In genomic region chr19:51387924-51388389, GRCh38 we compare ENCODE assay signal across 1 cellular context.
TF ChIP-seq lines count a peak whose summit lies in the region.

Gene LIM2 (minus strand): TSS chr19:51387974. CDS start chr19:51387443, 531 bp downstream.

TF ChIP-seq in HepG2, 621 proteins besides CTCF, POLR2A, EP300 and RAD21 (continues in another document):
- peak; percentile 50; the same call in 1 of the 2 replicates for TF ChIP-seq ARID4A (CRISPR knock-in tag; IDR thresholded peaks at IDR 0.05; ENCODE audit: borderline replicate concordance)
- no peak for TF ChIP-seq ZNF780A (CRISPR knock-in tag; IDR thresholded peaks at IDR 0.05)
- TF ChIP-seq HNRNPL (IDR thresholded peaks at IDR 0.05; ENCODE audit: low read depth, low read length) = 0 out of 2 replicates have a peak, but pooled peaks have one; percentile 39
- no peak for TF ChIP-seq FLYWCH1 (CRISPR knock-in tag; IDR thresholded peaks at IDR 0.05)
- peak; percentile 43; the same call in 1 of the 2 replicates for TF ChIP-seq FOSL2 (CRISPR knock-in tag; IDR thresholded peaks at IDR 0.05)
- no peak for TF ChIP-seq MTF2 (CRISPR knock-in tag; IDR thresholded peaks at IDR 0.05; ENCODE audit: borderline replicate concordance)
- TF ChIP-seq ARHGAP35 (CRISPR knock-in tag; IDR thresholded peaks at IDR 0.05; ENCODE audit: borderline replicate concordance) = no peak
- no peak for TF ChIP-seq ATF3 (CRISPR knock-in tag; IDR thresholded peaks at IDR 0.05)
- TF ChIP-seq TSC22D2 (CRISPR knock-in tag; IDR thresholded peaks at IDR 0.05; ENCODE audit: borderline replicate concordance) = no peak
- TF ChIP-seq ZNF770 (CRISPR knock-in tag; IDR thresholded peaks at IDR 0.05) = no peak
- TF ChIP-seq MAX (IDR thresholded peaks at IDR 0.05) = 0 out of 2 replicates have a peak, but pooled peaks have one; percentile 27
- TF ChIP-seq HOXA5 (CRISPR knock-in tag; IDR thresholded peaks at IDR 0.05) = no peak
- TF ChIP-seq ZEB1 (IDR thresholded peaks at IDR 0.05; ENCODE audit: insufficient replicate concordance, low read depth) = peak; percentile 43
- TF ChIP-seq, protein P1, sequence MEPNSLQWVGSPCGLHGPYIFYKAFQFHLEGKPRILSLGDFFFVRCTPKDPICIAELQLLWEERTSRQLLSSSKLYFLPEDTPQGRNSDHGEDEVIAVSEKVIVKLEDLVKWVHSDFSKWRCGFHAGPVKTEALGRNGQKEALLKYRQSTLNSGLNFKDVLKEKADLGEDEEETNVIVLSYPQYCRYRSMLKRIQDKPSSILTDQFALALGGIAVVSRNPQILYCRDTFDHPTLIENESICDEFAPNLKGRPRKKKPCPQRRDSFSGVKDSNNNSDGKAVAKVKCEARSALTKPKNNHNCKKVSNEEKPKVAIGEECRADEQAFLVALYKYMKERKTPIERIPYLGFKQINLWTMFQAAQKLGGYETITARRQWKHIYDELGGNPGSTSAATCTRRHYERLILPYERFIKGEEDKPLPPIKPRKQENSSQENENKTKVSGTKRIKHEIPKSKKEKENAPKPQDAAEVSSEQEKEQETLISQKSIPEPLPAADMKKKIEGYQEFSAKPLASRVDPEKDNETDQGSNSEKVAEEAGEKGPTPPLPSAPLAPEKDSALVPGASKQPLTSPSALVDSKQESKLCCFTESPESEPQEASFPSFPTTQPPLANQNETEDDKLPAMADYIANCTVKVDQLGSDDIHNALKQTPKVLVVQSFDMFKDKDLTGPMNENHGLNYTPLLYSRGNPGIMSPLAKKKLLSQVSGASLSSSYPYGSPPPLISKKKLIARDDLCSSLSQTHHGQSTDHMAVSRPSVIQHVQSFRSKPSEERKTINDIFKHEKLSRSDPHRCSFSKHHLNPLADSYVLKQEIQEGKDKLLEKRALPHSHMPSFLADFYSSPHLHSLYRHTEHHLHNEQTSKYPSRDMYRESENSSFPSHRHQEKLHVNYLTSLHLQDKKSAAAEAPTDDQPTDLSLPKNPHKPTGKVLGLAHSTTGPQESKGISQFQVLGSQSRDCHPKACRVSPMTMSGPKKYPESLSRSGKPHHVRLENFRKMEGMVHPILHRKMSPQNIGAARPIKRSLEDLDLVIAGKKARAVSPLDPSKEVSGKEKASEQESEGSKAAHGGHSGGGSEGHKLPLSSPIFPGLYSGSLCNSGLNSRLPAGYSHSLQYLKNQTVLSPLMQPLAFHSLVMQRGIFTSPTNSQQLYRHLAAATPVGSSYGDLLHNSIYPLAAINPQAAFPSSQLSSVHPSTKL (CRISPR knock-in tag; IDR thresholded peaks at IDR 0.05) = peak; percentile 35; the same call in 1 of the 2 replicates
- no peak for TF ChIP-seq MED13 (CRISPR knock-in tag; IDR thresholded peaks at IDR 0.05)
- no peak for TF ChIP-seq IRF2 (CRISPR knock-in tag; IDR thresholded peaks at IDR 0.05)
- TF ChIP-seq, protein P2, sequence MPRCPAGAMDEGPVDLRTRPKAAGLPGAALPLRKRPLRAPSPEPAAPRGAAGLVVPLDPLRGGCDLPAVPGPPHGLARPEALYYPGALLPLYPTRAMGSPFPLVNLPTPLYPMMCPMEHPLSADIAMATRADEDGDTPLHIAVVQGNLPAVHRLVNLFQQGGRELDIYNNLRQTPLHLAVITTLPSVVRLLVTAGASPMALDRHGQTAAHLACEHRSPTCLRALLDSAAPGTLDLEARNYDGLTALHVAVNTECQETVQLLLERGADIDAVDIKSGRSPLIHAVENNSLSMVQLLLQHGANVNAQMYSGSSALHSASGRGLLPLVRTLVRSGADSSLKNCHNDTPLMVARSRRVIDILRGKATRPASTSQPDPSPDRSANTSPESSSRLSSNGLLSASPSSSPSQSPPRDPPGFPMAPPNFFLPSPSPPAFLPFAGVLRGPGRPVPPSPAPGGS (CRISPR knock-in tag; IDR thresholded peaks at IDR 0.05) = 0 out of 2 replicates have a peak, but pooled peaks have one; percentile 24
- TF ChIP-seq MTERF4 (CRISPR knock-in tag; IDR thresholded peaks at IDR 0.05) = no peak
- 0 out of 2 replicates have a peak, but pooled peaks have one; percentile 29 for TF ChIP-seq PCBP1 (IDR thresholded peaks at IDR 0.05; ENCODE audit: borderline replicate concordance, low read depth, low read length)
- no peak for TF ChIP-seq HNF4G (IDR thresholded peaks at IDR 0.05; ENCODE audit: borderline replicate concordance, low read depth, low read length)
- TF ChIP-seq HNF4G (CRISPR knock-in tag; IDR thresholded peaks at IDR 0.05; ENCODE audit: borderline replicate concordance, low read depth) = no peak
- TF ChIP-seq TARDBP (CRISPR knock-in tag; IDR thresholded peaks at IDR 0.05) = peak; percentile 35; the same call in 1 of the 2 replicates
- no peak for TF ChIP-seq REXO4 (CRISPR knock-in tag; IDR thresholded peaks at IDR 0.05; ENCODE audit: borderline replicate concordance)
- TF ChIP-seq GABPB1 (CRISPR knock-in tag; IDR thresholded peaks at IDR 0.05) = 0 out of 2 replicates have a peak, but pooled peaks have one; percentile 16
- TF ChIP-seq, protein P3, sequence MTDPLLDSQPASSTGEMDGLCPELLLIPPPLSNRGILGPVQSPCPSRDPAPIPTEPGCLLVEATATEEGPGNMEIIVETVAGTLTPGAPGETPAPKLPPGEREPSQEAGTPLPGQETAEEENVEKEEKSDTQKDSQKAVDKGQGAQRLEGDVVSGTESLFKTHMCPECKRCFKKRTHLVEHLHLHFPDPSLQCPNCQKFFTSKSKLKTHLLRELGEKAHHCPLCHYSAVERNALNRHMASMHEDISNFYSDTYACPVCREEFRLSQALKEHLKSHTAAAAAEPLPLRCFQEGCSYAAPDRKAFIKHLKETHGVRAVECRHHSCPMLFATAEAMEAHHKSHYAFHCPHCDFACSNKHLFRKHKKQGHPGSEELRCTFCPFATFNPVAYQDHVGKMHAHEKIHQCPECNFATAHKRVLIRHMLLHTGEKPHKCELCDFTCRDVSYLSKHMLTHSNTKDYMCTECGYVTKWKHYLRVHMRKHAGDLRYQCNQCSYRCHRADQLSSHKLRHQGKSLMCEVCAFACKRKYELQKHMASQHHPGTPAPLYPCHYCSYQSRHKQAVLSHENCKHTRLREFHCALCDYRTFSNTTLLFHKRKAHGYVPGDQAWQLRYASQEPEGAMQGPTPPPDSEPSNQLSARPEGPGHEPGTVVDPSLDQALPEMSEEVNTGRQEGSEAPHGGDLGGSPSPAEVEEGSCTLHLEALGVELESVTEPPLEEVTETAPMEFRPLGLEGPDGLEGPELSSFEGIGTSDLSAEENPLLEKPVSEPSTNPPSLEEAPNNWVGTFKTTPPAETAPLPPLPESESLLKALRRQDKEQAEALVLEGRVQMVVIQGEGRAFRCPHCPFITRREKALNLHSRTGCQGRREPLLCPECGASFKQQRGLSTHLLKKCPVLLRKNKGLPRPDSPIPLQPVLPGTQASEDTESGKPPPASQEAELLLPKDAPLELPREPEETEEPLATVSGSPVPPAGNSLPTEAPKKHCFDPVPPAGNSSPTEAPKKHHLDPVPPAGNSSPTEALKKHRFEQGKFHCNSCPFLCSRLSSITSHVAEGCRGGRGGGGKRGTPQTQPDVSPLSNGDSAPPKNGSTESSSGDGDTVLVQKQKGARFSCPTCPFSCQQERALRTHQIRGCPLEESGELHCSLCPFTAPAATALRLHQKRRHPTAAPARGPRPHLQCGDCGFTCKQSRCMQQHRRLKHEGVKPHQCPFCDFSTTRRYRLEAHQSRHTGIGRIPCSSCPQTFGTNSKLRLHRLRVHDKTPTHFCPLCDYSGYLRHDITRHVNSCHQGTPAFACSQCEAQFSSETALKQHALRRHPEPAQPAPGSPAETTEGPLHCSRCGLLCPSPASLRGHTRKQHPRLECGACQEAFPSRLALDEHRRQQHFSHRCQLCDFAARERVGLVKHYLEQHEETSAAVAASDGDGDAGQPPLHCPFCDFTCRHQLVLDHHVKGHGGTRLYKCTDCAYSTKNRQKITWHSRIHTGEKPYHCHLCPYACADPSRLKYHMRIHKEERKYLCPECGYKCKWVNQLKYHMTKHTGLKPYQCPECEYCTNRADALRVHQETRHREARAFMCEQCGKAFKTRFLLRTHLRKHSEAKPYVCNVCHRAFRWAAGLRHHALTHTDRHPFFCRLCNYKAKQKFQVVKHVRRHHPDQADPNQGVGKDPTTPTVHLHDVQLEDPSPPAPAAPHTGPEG (CRISPR knock-in tag; IDR thresholded peaks at IDR 0.05) = no peak
- TF ChIP-seq ETV5 (CRISPR knock-in tag; IDR thresholded peaks at IDR 0.05; ENCODE audit: borderline replicate concordance) = peak; percentile 35; the same call in 1 of the 2 replicates
- no peak for TF ChIP-seq SRY (CRISPR knock-in tag; IDR thresholded peaks at IDR 0.05)
- TF ChIP-seq ZNF484 (CRISPR knock-in tag; IDR thresholded peaks at IDR 0.05; ENCODE audit: borderline replicate concordance, low read depth) = no peak
- TF ChIP-seq PHF21A (CRISPR knock-in tag; IDR thresholded peaks at IDR 0.05) = 0 out of 2 replicates have a peak, but pooled peaks have one; percentile 43
- TF ChIP-seq TCF7 (IDR thresholded peaks at IDR 0.05; ENCODE audit: low read depth) = no peak
- 0 out of 2 replicates have a peak, but pooled peaks have one; percentile 11 for TF ChIP-seq ZNF891 (CRISPR knock-in tag; IDR thresholded peaks at IDR 0.05)
- no peak for TF ChIP-seq NPAS2 (CRISPR knock-in tag; IDR thresholded peaks at IDR 0.05; ENCODE audit: borderline replicate concordance)
- no peak for TF ChIP-seq ZNF136 (CRISPR knock-in tag; IDR thresholded peaks at IDR 0.05; ENCODE audit: low read depth)
- 0 out of 2 replicates have a peak, but pooled peaks have one; percentile 19 for TF ChIP-seq SALL2 (CRISPR knock-in tag; IDR thresholded peaks at IDR 0.05)
- no peak for TF ChIP-seq TAF15 (IDR thresholded peaks at IDR 0.05; ENCODE audit: low read depth, low read length, poor library complexity, severe bottlenecking)
- 0 out of 2 replicates have a peak, but pooled peaks have one; percentile 55 for TF ChIP-seq ZNF224 (CRISPR knock-in tag; IDR thresholded peaks at IDR 0.05)
- peak; percentile 10; the same call in 1 of the 2 replicates for TF ChIP-seq TFAP4 (IDR thresholded peaks at IDR 0.05; ENCODE audit: borderline replicate concordance, low read depth)
- no peak for TF ChIP-seq SRF (IDR thresholded peaks at IDR 0.05; ENCODE audit: low read depth, low read length)
- TF ChIP-seq SIN3A (IDR thresholded peaks at IDR 0.05; ENCODE audit: borderline replicate concordance, low read depth, low read length) = no peak
- TF ChIP-seq ZNF660 (CRISPR knock-in tag; IDR thresholded peaks at IDR 0.05; ENCODE audit: borderline replicate concordance, low read depth) = no peak
